11 cellular contexts compared by ENCODE assay signal in genomic region chr20:33897313-33897912, GRCh38.
DNase-seq lines count a peak whose midpoint lies in the region; ATAC-seq and TF ChIP-seq lines count a peak whose summit lies in the region.
"Had no signal": no experiment of that assay in that cellular context is flagged by ENCODE, and none has a peak within 500 bp of the region (broad histone marks: within the 10 kb centered on the region; RNA-seq: fewer than 3 reads in every experiment).

No MANE protein-coding gene starts in this region.

- no peaks in the 10 kb centered on the region for H3K36me3 ChIP-seq in PC-3 (ENCODE audit: low read depth, low read length)

- H3K9me3 ChIP-seq in PC-3 (ENCODE audit: low read length): no peaks in the 10 kb centered on the region

- BruUV-seq in PC-3 (replicated peaks; lab: Mats Ljungman, UMichigan): no TSS peak

- H3K79me2 ChIP-seq in PC-3 (ENCODE audit: low read length): no peaks in the 10 kb centered on the region

- no peak overlapping the region for H3K4me2 ChIP-seq in PC-3 (ENCODE audit: low read length)

- H4K20me1 ChIP-seq in PC-3 (ENCODE audit: low read length): no peaks in the 10 kb centered on the region

- no peak overlapping the region for H3K4me3 Mint-ChIP-seq in type B pancreatic cell
- H3K4me3 Mint-ChIP-seq: activated naive CD4-positive, alpha-beta T cell treated with anti-CD3 and anti-CD28 coated beads for 36 hours; effector memory CD8-positive, alpha-beta T cell had no signal

- H3K27ac ChIP-seq in PC-3 (ENCODE audit: low read length): no peak overlapping the region

- CTCF ChIA-PET in PC-3 (lab: Charles Lee): interaction anchor here (0.5 kb wide), 2 partner anchors 128 to 211 kb away, joined by 5 to 13 read pairs; no protein-coding TSS in a partner anchor

- H3K27me3 Mint-ChIP-seq in type B pancreatic cell: peaks cover 21% of the 10 kb centered on the region

- ATAC-seq in PC-3: 0 out of 2 replicates have a peak, but pooled peaks have one; percentile 24
- ATAC-seq in GM18907 (IDR thresholded peaks at IDR 0.05; ENCODE audit: unreplicated experiment): no peak
- ATAC-seq: effector memory CD8-positive, alpha-beta T cell had no signal

- TF ChIP-seq CTCF in PC-3 (conservative IDR thresholded peaks at IDR 0.05; ENCODE audit: low read depth, low read length): peak; percentile 61
- peak; percentile 30 for TF ChIP-seq CTCF in epithelial cell of proximal tubule (conservative IDR thresholded peaks at IDR 0.05; ENCODE audit: low read depth, low read length)
- peak; percentile 61 for TF ChIP-seq CTCF in type B pancreatic cell (conservative IDR thresholded peaks at IDR 0.05)

- H3K4me3 ChIP-seq in PC-3 (ENCODE audit: low read length) (no peak overlapping the region), epithelial cell of proximal tubule (ENCODE audit: low read depth, low read length) (no peak overlapping the region)

- H3K27ac Mint-ChIP-seq in type B pancreatic cell: no peak overlapping the region
- H3K27ac Mint-ChIP-seq: activated naive CD4-positive, alpha-beta T cell treated with anti-CD3 and anti-CD28 coated beads for 36 hours; effector memory CD8-positive, alpha-beta T cell had no signal

- peaks cover 8% of the 10 kb centered on the region; the same call in 1 of the 2 replicates for H3K27me3 ChIP-seq in PC-3 (ENCODE audit: low read length)

- no peaks in the 10 kb centered on the region for H3K36me3 Mint-ChIP-seq in type B pancreatic cell

- H3K4me1 ChIP-seq in PC-3 (ENCODE audit: insufficient read depth, low read length): no peaks in the 10 kb centered on the region

- no peaks in the 10 kb centered on the region for H3F3A ChIP-seq in PC-3 (ENCODE audit: low read length, unreplicated experiment)

- no peaks in the 10 kb centered on the region for H3K9me2 ChIP-seq in PC-3 (replicated peaks; ENCODE audit: low read length)

- no peak overlapping the region for H3K9ac ChIP-seq in PC-3 (ENCODE audit: low read length)

- peak; percentile 18 for DNase-seq in stimulated activated CD4-positive, alpha-beta T cell treated with anti-CD3 and anti-CD28 coated beads, Interleukin-15, amount 100 ng/mL, for 24 hours
- DNase-seq in stimulated activated CD4-positive, alpha-beta T cell treated with anti-CD3 and anti-CD28 coated beads, Interleukin-1b, Interleukin-23, amount 100 ng/mL, for 48 hours: no peak
- DNase-seq in PC-3 (peak; percentile 28), epithelial cell of proximal tubule (ENCODE audit: low read depth) (no peak), type B pancreatic cell (ENCODE audit: extremely low spot score, unreplicated experiment) (no peak), NCI-H2029 treated with DMSO at 0.1 percent for 48 hours (lab: John Stamatoyannopoulos, UW) (no peak), ecto neural progenitor cell (ENCODE audit: low spot score) (no peak)
- DNase-seq: activated naive CD4-positive, alpha-beta T cell treated with anti-CD3 and anti-CD28 coated beads for 36 hours; effector memory CD8-positive, alpha-beta T cell; NCI-H1694 had no signal

- H2AFZ ChIP-seq in PC-3 (ENCODE audit: low read length): no peak overlapping the region

- H3K9me3 Mint-ChIP-seq in type B pancreatic cell: no peaks in the 10 kb centered on the region
- H3K9me3 Mint-ChIP-seq: activated naive CD4-positive, alpha-beta T cell treated with anti-CD3 and anti-CD28 coated beads for 36 hours; effector memory CD8-positive, alpha-beta T cell had no signal

- intact Hi-C loops in PC-3 (cut with micrococcal nuclease): no loop called here

- POLR2A ChIA-PET in PC-3 (lab: Charles Lee; ENCODE audit: unreplicated experiment): interaction anchor here (0.6 kb wide), 1 partner anchor 73 kb away, joined by 5 read pairs; no protein-coding TSS in a partner anchor

- peaks cover 5% of the 10 kb centered on the region for H3K4me1 Mint-ChIP-seq in type B pancreatic cell (ENCODE audit: unreplicated experiment)

Comparison
In these comparisons a context has a peak if more than half of its experiments do, and no peak if none do; other contexts are left out.
1. DNase-seq: peak in stimulated activated CD4-positive, alpha-beta T cell treated with anti-CD3 and anti-CD28 coated beads, Interleukin-15, amount 100 ng/mL, for 24 hours (single experiment) and PC-3 (single experiment); none in stimulated activated CD4-positive, alpha-beta T cell treated with anti-CD3 and anti-CD28 coated beads, Interleukin-1b, Interleukin-23, amount 100 ng/mL, for 48 hours (single experiment), epithelial cell of proximal tubule (single experiment), type B pancreatic cell (single experiment), NCI-H2029 treated with DMSO at 0.1 percent for 48 hours (single experiment) and ecto neural progenitor cell (single experiment).
2. Peak in every context shown above with its lines, with median percentiles within 50 percentile points of each other: CTCF ChIP-seq.